33 cellular contexts compared by ENCODE assay signal in the genomic region with DNA sequence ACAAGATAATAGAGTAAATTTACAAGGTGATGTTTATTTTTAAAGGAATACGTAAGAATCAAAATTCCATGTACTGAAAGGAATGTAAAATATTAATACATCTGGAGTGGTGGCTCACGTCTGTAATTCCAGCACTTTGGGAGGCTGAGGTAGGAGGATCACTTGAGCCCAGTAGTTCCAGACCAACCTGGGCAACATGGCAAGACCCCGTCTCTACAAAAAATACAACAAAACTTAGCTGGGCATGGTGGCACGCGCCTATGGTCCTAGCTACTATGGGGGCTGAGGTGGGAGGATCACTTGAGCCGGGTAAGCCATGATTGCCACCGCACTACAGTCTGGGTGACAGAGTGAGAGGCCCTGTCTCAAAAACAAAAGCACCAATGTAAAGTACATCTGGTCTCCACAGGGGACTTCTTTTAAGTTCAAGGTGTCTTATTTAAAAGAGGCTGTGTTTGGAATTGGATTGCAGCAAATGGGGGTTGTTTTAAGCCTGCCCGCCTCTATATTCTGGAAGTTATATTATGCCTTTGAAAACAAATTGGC.
"Had no signal": no experiment of that assay in that cellular context is flagged by ENCODE, and none has a peak within 500 bp of the region (broad histone marks: within the 10 kb centered on the region; RNA-seq: fewer than 3 reads in every experiment).

No MANE protein-coding gene starts in this region.

- H3K4me3 Mint-ChIP-seq: activated CD4-positive, alpha-beta memory T cell treated with anti-CD3 and anti-CD28 coated beads for 36 hours; activated CD4-positive, alpha-beta T cell treated with anti-CD3 and anti-CD28 coated beads, Interleukin-2, amount 10 ng/mL, durations not matched to agents 24 days and 14 days; activated naive CD4-positive, alpha-beta T cell treated with anti-CD3 and anti-CD28 coated beads for 36 hours; activated T-helper 1 cell treated with anti-CD3 and anti-CD28 coated beads, Interleukin-12 subunit alpha, Interleukin-12 subunit beta, Interleukin-2, Interleukin-4 antibody, amounts not matched to agents 30 ng/mL and 10 ng/mL and 1 ng/mL, durations not matched to agents 14 hours and 24 hours and 36 hours; effector memory CD8-positive, alpha-beta T cell; stimulated activated naive CD8-positive, alpha-beta T cell treated with anti-CD3 and anti-CD28 coated beads, Interleukin-15, amount 100 ng/mL, for 72 hours had no signal

- H3K36me3 Mint-ChIP-seq: activated CD4-positive, alpha-beta memory T cell treated with anti-CD3 and anti-CD28 coated beads for 36 hours had no signal

- H3K27ac Mint-ChIP-seq: activated CD4-positive, alpha-beta memory T cell treated with anti-CD3 and anti-CD28 coated beads for 36 hours; activated CD4-positive, alpha-beta T cell treated with anti-CD3 and anti-CD28 coated beads, Interleukin-2, amount 10 ng/mL, durations not matched to agents 24 days and 14 days; activated naive CD4-positive, alpha-beta T cell treated with anti-CD3 and anti-CD28 coated beads for 36 hours; activated T-helper 1 cell treated with anti-CD3 and anti-CD28 coated beads, Interleukin-12 subunit alpha, Interleukin-12 subunit beta, Interleukin-2, Interleukin-4 antibody, amounts not matched to agents 30 ng/mL and 10 ng/mL and 1 ng/mL, durations not matched to agents 14 hours and 24 hours and 36 hours; progenitor cell of endocrine pancreas; stimulated activated naive CD8-positive, alpha-beta T cell treated with anti-CD3 and anti-CD28 coated beads, Interleukin-15, amount 100 ng/mL, for 72 hours had no signal

- H3K4me3 ChIP-seq: coronary artery, dorsolateral prefrontal cortex, ovary, skin epidermis, thyroid gland, upper lobe of right lung had no signal

- H3K9me3 Mint-ChIP-seq: activated CD4-positive, alpha-beta memory T cell treated with anti-CD3 and anti-CD28 coated beads for 36 hours; activated CD4-positive, alpha-beta T cell treated with anti-CD3 and anti-CD28 coated beads, Interleukin-2, amount 10 ng/mL, durations not matched to agents 24 days and 14 days; activated naive CD4-positive, alpha-beta T cell treated with anti-CD3 and anti-CD28 coated beads for 36 hours had no signal

- FAIRE-seq: astrocyte, endothelial cell of umbilical vein, keratinocyte, TTC549 had no signal

- DNase-seq: activated CD4-positive, alpha-beta memory T cell treated with anti-CD3 and anti-CD28 coated beads for 36 hours; activated CD4-positive, alpha-beta T cell treated with anti-CD3 and anti-CD28 coated beads, Interleukin-2, amount 10 ng/mL, durations not matched to agents 24 days and 14 days; activated CD8-positive, alpha-beta memory T cell treated with anti-CD3 and anti-CD28 coated beads, Interleukin-2, amount 50 U/mL, for 4 hours; activated effector memory CD4-positive, alpha-beta T cell treated with anti-CD3 and anti-CD28 coated beads, Interleukin-2, amount 50 U/mL, for 16 hours; activated naive CD4-positive, alpha-beta T cell treated with anti-CD3 and anti-CD28 coated beads for 36 hours; activated T-cell treated with anti-CD3 and anti-CD28 coated beads, Interleukin-2, amount 50 U/mL, for 1 hour; amniotic stem cell; brain microvascular endothelial cell; dorsolateral prefrontal cortex; effector memory CD8-positive, alpha-beta T cell; head of caudate nucleus; hippocampal formation; left cardiac atrium; left ventricle myocardium superior; naive B cell; ovary; stimulated activated CD4-positive, alpha-beta T cell treated with anti-CD3 and anti-CD28 coated beads, Interleukin-12 subunit alpha, Interleukin-12 subunit beta, amount 100 ng/mL, for 4 hours; stimulated activated CD4-positive, alpha-beta T cell treated with anti-CD3 and anti-CD28 coated beads, Interleukin-4, amount 100 ng/mL, for 1 hour; stimulated activated naive CD8-positive, alpha-beta T cell treated with anti-CD3 and anti-CD28 coated beads, Interleukin-15, amount 100 ng/mL, for 72 hours; T-helper 9 cell; upper lobe of right lung had no signal

- H3K27ac ChIP-seq: brain microvascular endothelial cell, coronary artery, dorsolateral prefrontal cortex, ovary, skin epidermis, upper lobe of right lung, VCaP had no signal

- H3K9me3 ChIP-seq: ovary, thyroid gland, upper lobe of right lung had no signal

- ATAC-seq: activated CD4-positive, CD25-positive, alpha-beta regulatory T cell treated with anti-CD3 and anti-CD28 coated beads, Interleukin-2, amount 50 U/mL, for 24 hours; effector memory CD8-positive, alpha-beta T cell; left cardiac atrium; left ventricle myocardium superior; sciatic nerve; stimulated activated naive CD8-positive, alpha-beta T cell treated with anti-CD3 and anti-CD28 coated beads, Interleukin-15, amount 100 ng/mL, for 72 hours; upper lobe of right lung had no signal

- H3K36me3 ChIP-seq: brain microvascular endothelial cell, ovary, thyroid gland, upper lobe of right lung had no signal

- H3K27me3 Mint-ChIP-seq: activated CD4-positive, alpha-beta memory T cell treated with anti-CD3 and anti-CD28 coated beads for 36 hours; activated CD4-positive, alpha-beta T cell treated with anti-CD3 and anti-CD28 coated beads, Interleukin-2, amount 10 ng/mL, durations not matched to agents 24 days and 14 days; effector memory CD8-positive, alpha-beta T cell; naive B cell; progenitor cell of endocrine pancreas; stimulated activated naive CD8-positive, alpha-beta T cell treated with anti-CD3 and anti-CD28 coated beads, Interleukin-15, amount 100 ng/mL, for 72 hours had no signal

- H3K27me3 ChIP-seq: brain microvascular endothelial cell, dorsolateral prefrontal cortex, ovary, thyroid gland, upper lobe of right lung had no signal
